Comparison of ENCODE assay signal across 20 cellular contexts in the genomic region with DNA sequence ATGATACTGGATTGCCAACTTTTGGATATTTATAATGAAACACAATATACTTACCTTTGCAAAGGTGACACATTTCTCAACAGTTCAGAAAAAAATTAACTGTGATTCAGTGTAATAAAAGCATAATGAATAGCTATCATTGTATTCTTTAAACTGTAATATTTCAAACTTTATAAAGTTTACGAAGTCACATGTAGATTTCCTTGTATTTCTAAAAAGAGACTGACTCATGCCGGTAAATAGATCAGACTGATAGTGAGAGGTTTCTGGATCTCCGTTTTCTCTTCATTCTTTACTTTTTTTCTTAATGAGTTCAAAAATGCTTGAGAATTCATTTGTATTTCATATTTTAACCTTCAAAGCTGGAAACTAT.
DNase-seq lines count a peak whose midpoint lies in the region; ATAC-seq, FAIRE-seq and TF ChIP-seq lines count a peak whose summit lies in the region.
"Had no signal": no experiment of that assay in that cellular context is flagged by ENCODE, and none has a peak within 500 bp of the region (broad histone marks: within the 10 kb centered on the region; RNA-seq: fewer than 3 reads in every experiment).

No MANE protein-coding gene starts in this region.

- FAIRE-seq in keratinocyte (lab: Jason Lieb, UNC): no peak

- peak overlapping the region; percentile 88 for H3K27ac Mint-ChIP-seq in activated naive CD4-positive, alpha-beta T cell treated with anti-CD3 and anti-CD28 coated beads, Interleukin-2, amount 50 U/mL, for 24 hours
- no peak overlapping the region for H3K27ac Mint-ChIP-seq in activated naive CD4-positive, alpha-beta T cell treated with anti-CD3 and anti-CD28 coated beads, Interleukin-2, amount 10 ng/mL, durations not matched to agents 7 days and 5 days
- H3K27ac Mint-ChIP-seq in T-cell: peak overlapping the region; percentile 50 to 83
- H3K27ac Mint-ChIP-seq in stimulated activated memory B cell treated with anti-CD40 and anti-IgM and Interleukin-4, amounts not matched to agents 10 μg/mL and 1 μg/mL and 100 μg/mL, for 72 hours: peak overlapping the region; percentile 22
- H3K27ac Mint-ChIP-seq: activated CD4-positive, alpha-beta T cell treated with anti-CD3 and anti-CD28 coated beads, Interleukin-2, amount 10 ng/mL, durations not matched to agents 7 days and 5 days; activated T-helper 2 cell treated with anti-CD3 and anti-CD28 coated beads, Interferon-gamma antibody, Interleukin-2, Interleukin-4, amounts not matched to agents 10 μg/mL and 5 μg/mL and 100 μg/mL, durations not matched to agents 14 hours and 24 hours and 36 hours; WTC11 had no signal

- peaks cover 85% of the 10 kb centered on the region for H3K4me1 Mint-ChIP-seq in activated naive CD4-positive, alpha-beta T cell treated with anti-CD3 and anti-CD28 coated beads, Interleukin-2, amount 50 U/mL, for 24 hours
- H3K4me1 Mint-ChIP-seq in activated naive CD4-positive, alpha-beta T cell treated with anti-CD3 and anti-CD28 coated beads, Interleukin-2, amount 10 ng/mL, durations not matched to agents 7 days and 5 days: peaks cover 15% of the 10 kb centered on the region
- peaks cover 91 to 92% (median 92%) of the 10 kb centered on the region in 3 donors for H3K4me1 Mint-ChIP-seq in T-cell
- peaks cover 88% of the 10 kb centered on the region for H3K4me1 Mint-ChIP-seq in stimulated activated memory B cell treated with anti-CD40 and anti-IgM and Interleukin-4, amounts not matched to agents 10 μg/mL and 1 μg/mL and 100 μg/mL, for 72 hours

- no peak overlapping the region for H2AFZ ChIP-seq in keratinocyte (ENCODE audit: control insufficient read depth, low read length)

- H3K27ac ChIP-seq in keratinocyte (ENCODE audit: control insufficient read depth, insufficient read depth, low read length): peak overlapping the region; percentile 28
- H3K27ac ChIP-seq: epithelial cell of prostate, psoas muscle, transverse colon had no signal

- H3K4me2 ChIP-seq in keratinocyte (ENCODE audit: control insufficient read depth, extremely low read depth, insufficient read depth, low read depth, low read length): peak overlapping the region; percentile 55

- no peaks in the 10 kb centered on the region for H3K36me3 ChIP-seq in keratinocyte (ENCODE audit: control insufficient read depth in 2 of 2, extremely low read depth in 1 of 2, insufficient read depth in 2 of 2, low read length in 2 of 2)
- H3K36me3 ChIP-seq: transverse colon had no signal

- no peaks in the 10 kb centered on the region for H3K9me3 ChIP-seq in keratinocyte (ENCODE audit: control insufficient read depth, low read depth, low read length)
- H3K9me3 ChIP-seq: psoas muscle, transverse colon had no signal

- no peak for TF ChIP-seq CTCF in keratinocyte (optimal IDR thresholded peaks at IDR 0.05 in 1 of 3, IDR thresholded peaks at IDR 0.05 in 1 of 3, conservative IDR thresholded peaks at IDR 0.05 in 1 of 3; ENCODE audit: extremely low read depth in 1 of 3, insufficient read depth in 2 of 3, low read length in 3 of 3)
- no peak for TF ChIP-seq CTCF in GM13976 (IDR thresholded peaks at IDR 0.05; ENCODE audit: borderline replicate concordance, control extremely low read depth, extremely low read depth, insufficient read depth, missing control alignments)

- no peaks in the 10 kb centered on the region for H3K9me3 Mint-ChIP-seq in activated naive CD4-positive, alpha-beta T cell treated with anti-CD3 and anti-CD28 coated beads, Interleukin-2, amount 50 U/mL, for 24 hours
- H3K9me3 Mint-ChIP-seq in activated naive CD4-positive, alpha-beta T cell treated with anti-CD3 and anti-CD28 coated beads, Interleukin-2, amount 10 ng/mL, durations not matched to agents 7 days and 5 days: no peaks in the 10 kb centered on the region
- H3K9me3 Mint-ChIP-seq in T-cell: no peaks in the 10 kb centered on the region
- no peaks in the 10 kb centered on the region for H3K9me3 Mint-ChIP-seq in stimulated activated memory B cell treated with anti-CD40 and anti-IgM and Interleukin-4, amounts not matched to agents 10 μg/mL and 1 μg/mL and 100 μg/mL, for 72 hours
- H3K9me3 Mint-ChIP-seq: activated CD4-positive, alpha-beta T cell treated with anti-CD3 and anti-CD28 coated beads, Interleukin-2, amount 10 ng/mL, durations not matched to agents 7 days and 5 days; activated T-helper 2 cell treated with anti-CD3 and anti-CD28 coated beads, Interferon-gamma antibody, Interleukin-2, Interleukin-4, amounts not matched to agents 10 μg/mL and 5 μg/mL and 100 μg/mL, durations not matched to agents 14 hours and 24 hours and 36 hours; WTC11 had no signal

- no peak for ATAC-seq in T-cell (replicated peaks in 1 of 4)
- ATAC-seq in stimulated activated memory B cell treated with anti-CD40 and anti-IgM and Interleukin-4, amounts not matched to agents 10 μg/mL and 1 μg/mL and 100 μg/mL, for 72 hours: no peak

- H3K9ac ChIP-seq in keratinocyte (ENCODE audit: control insufficient read depth, extremely low read depth, insufficient read depth, low read length): no peak overlapping the region

- in situ Hi-C loops in GM13976 (cut with MboI; ENCODE audit: low sequenced_read_pairs, unreplicated experiment): loop anchor here (5.0 to 25.0 kb wide), 2 partner anchors 142 to 377 kb away; no protein-coding TSS in a partner anchor

- no peaks in the 10 kb centered on the region for H4K20me1 ChIP-seq in keratinocyte (ENCODE audit: control insufficient read depth, extremely low read depth, insufficient read depth, low read length)

- no peaks in the 10 kb centered on the region for H3K27me3 ChIP-seq in keratinocyte (ENCODE audit: control insufficient read depth, extremely low read depth, insufficient read depth, low read length)
- H3K27me3 ChIP-seq: transverse colon had no signal

- dilution Hi-C loops in keratinocyte (cut with MboI; ENCODE audit: extremely low pct_ligation_motif_present, low sequenced_read_pairs): no loop called here

- peak overlapping the region in 1 of 3 experiments; percentile 14 for H3K4me3 ChIP-seq in keratinocyte (ENCODE audit: control insufficient read depth in 2 of 3, extremely low read depth in 1 of 3, insufficient read depth in 2 of 3, low read depth in 1 of 3, low read length in 3 of 3)
- H3K4me3 ChIP-seq: psoas muscle, transverse colon had no signal

- H3K9me1 ChIP-seq in keratinocyte (ENCODE audit: control insufficient read depth, extremely low read depth, insufficient read depth, low read length): no peaks in the 10 kb centered on the region

- CTCF ChIA-PET in activated naive CD4-positive, alpha-beta T cell treated with anti-CD3 and anti-CD28 coated beads, Interleukin-2, amount 10 ng/mL, durations not matched to agents 7 days and 5 days (lab: Charles Lee): interaction anchor here (0.7 to 1.7 kb wide), 4 partner anchors 143 to 369 kb away, joined by 3 to 4 read pairs (median 3); no protein-coding TSS in a partner anchor
- CTCF ChIA-PET in T-cell (lab: Charles Lee): interaction anchor here (0.6 to 2.1 kb wide), 5 partner anchors 11 to 144 kb away, joined by 3 to 16 read pairs (median 7); no protein-coding TSS in a partner anchor

- H3K27me3 Mint-ChIP-seq in activated naive CD4-positive, alpha-beta T cell treated with anti-CD3 and anti-CD28 coated beads, Interleukin-2, amount 50 U/mL, for 24 hours: no peaks in the 10 kb centered on the region
- no peaks in the 10 kb centered on the region for H3K27me3 Mint-ChIP-seq in activated naive CD4-positive, alpha-beta T cell treated with anti-CD3 and anti-CD28 coated beads, Interleukin-2, amount 10 ng/mL, durations not matched to agents 7 days and 5 days
- no peaks in the 10 kb centered on the region for H3K27me3 Mint-ChIP-seq in T-cell
- H3K27me3 Mint-ChIP-seq in stimulated activated memory B cell treated with anti-CD40 and anti-IgM and Interleukin-4, amounts not matched to agents 10 μg/mL and 1 μg/mL and 100 μg/mL, for 72 hours: no peaks in the 10 kb centered on the region
- H3K27me3 Mint-ChIP-seq: activated CD4-positive, alpha-beta T cell treated with anti-CD3 and anti-CD28 coated beads, Interleukin-2, amount 10 ng/mL, durations not matched to agents 7 days and 5 days; activated naive CD8-positive, alpha-beta T cell had no signal

- no peak for DNase-seq in activated naive CD4-positive, alpha-beta T cell treated with anti-CD3 and anti-CD28 coated beads, Interleukin-2, amount 10 ng/mL, durations not matched to agents 7 days and 5 days
- DNase-seq in T-cell (no peak), keratinocyte (ENCODE audit: low read depth, low spot score) (no peak), GM13976 (ENCODE audit: low spot score) (no peak), hippocampal formation (lab: John Stamatoyannopoulos, UW) (no peak), NCI-H1694 (lab: John Stamatoyannopoulos, UW) (no peak)
- DNase-seq: NCI-H1436, NCI-H2081 treated with DMSO at 0.1 percent for 48 hours, psoas muscle, SIG-M5, SW 1271, T1000 had no signal

- POLR2A ChIA-PET in T-cell (lab: Charles Lee): interaction anchor here (0.5 to 0.7 kb wide), 4 partner anchors 18 to 352 kb away, joined by 3 to 7 read pairs (median 5); no protein-coding TSS in a partner anchor

- H3K4me3 Mint-ChIP-seq in activated naive CD4-positive, alpha-beta T cell treated with anti-CD3 and anti-CD28 coated beads, Interleukin-2, amount 50 U/mL, for 24 hours: no peak overlapping the region
- H3K4me3 Mint-ChIP-seq in activated naive CD4-positive, alpha-beta T cell treated with anti-CD3 and anti-CD28 coated beads, Interleukin-2, amount 10 ng/mL, durations not matched to agents 7 days and 5 days: no peak overlapping the region
- no peak overlapping the region for H3K4me3 Mint-ChIP-seq in T-cell
- H3K4me3 Mint-ChIP-seq in stimulated activated memory B cell treated with anti-CD40 and anti-IgM and Interleukin-4, amounts not matched to agents 10 μg/mL and 1 μg/mL and 100 μg/mL, for 72 hours: no peak overlapping the region
- H3K4me3 Mint-ChIP-seq: activated CD4-positive, alpha-beta T cell treated with anti-CD3 and anti-CD28 coated beads, Interleukin-2, amount 10 ng/mL, durations not matched to agents 7 days and 5 days; activated naive CD8-positive, alpha-beta T cell; WTC11 had no signal

- H3K36me3 Mint-ChIP-seq in activated naive CD4-positive, alpha-beta T cell treated with anti-CD3 and anti-CD28 coated beads, Interleukin-2, amount 50 U/mL, for 24 hours: peaks cover 2% of the 10 kb centered on the region
- peaks cover 6% of the 10 kb centered on the region for H3K36me3 Mint-ChIP-seq in activated naive CD4-positive, alpha-beta T cell treated with anti-CD3 and anti-CD28 coated beads, Interleukin-2, amount 10 ng/mL, durations not matched to agents 7 days and 5 days
- H3K36me3 Mint-ChIP-seq in T-cell: peaks cover under 1% of the 10 kb centered on the region
- peaks cover 18% of the 10 kb centered on the region for H3K36me3 Mint-ChIP-seq in stimulated activated memory B cell treated with anti-CD40 and anti-IgM and Interleukin-4, amounts not matched to agents 10 μg/mL and 1 μg/mL and 100 μg/mL, for 72 hours
- H3K36me3 Mint-ChIP-seq: WTC11 had no signal

- peaks cover 7% of the 10 kb centered on the region for H3K4me1 ChIP-seq in keratinocyte (ENCODE audit: control insufficient read depth, extremely low read depth, insufficient read depth, low read length)
- H3K4me1 ChIP-seq: psoas muscle had no signal

- peaks cover 4% of the 10 kb centered on the region for H3K79me2 ChIP-seq in keratinocyte (ENCODE audit: control insufficient read depth, insufficient read depth, low read length)
